Comparison of ENCODE assay signal across 8 cellular contexts in genomic region chr2:108786008-108786353, GRCh38. TPM values are rescaled to one million over a fixed set of nuclear protein-coding genes. Genes with fewer than 3 reads are reported as not detected.
A peak's percentile ranks its signal among the peaks of the same experiment; 100 is the strongest.
DNase-seq lines count a peak whose midpoint lies in the region; ATAC-seq lines count a peak whose summit lies in the region.

No MANE protein-coding gene starts in this region.

- H3K9me3 ChIP-seq in CD4-positive, CD25-positive, alpha-beta regulatory T cell (ENCODE audit: control insufficient read depth in 2 of 2, low read length in 2 of 2) = no peaks in the 10 kb centered on the region
- H3K9me3 ChIP-seq in Karpas-422 (ENCODE audit: low read length) = no peaks in the 10 kb centered on the region

- peak overlapping the region; percentile 83 for H3K27ac ChIP-seq in CD4-positive, CD25-positive, alpha-beta regulatory T cell (ENCODE audit: insufficient read depth, low read length, poor library complexity, severe bottlenecking)
- peak overlapping the region; percentile 81 for H3K27ac ChIP-seq in Karpas-422 (ENCODE audit: low read length)
- peak overlapping the region; percentile 60 for H3K27ac ChIP-seq in cingulate gyrus (ENCODE audit: low read depth, low read length)

- peak overlapping the region; percentile 68 for H3K4me3 ChIP-seq in CD4-positive, CD25-positive, alpha-beta regulatory T cell (ENCODE audit: low read depth, low read length)
- peak overlapping the region; percentile 83 for H3K4me3 ChIP-seq in Karpas-422 (ENCODE audit: low read length)

- peaks cover 23% of the 10 kb centered on the region for H3K36me3 Mint-ChIP-seq in CD4-positive, CD25-positive, alpha-beta regulatory T cell
- H3K36me3 Mint-ChIP-seq in natural killer cell treated with Interleukin-12 subunit alpha and Interleukin-12 subunit beta and Interleukin-15 and Interleukin-18, amount 100 ng/mL, for 72 hours = peaks cover 18% of the 10 kb centered on the region

- DNase-seq in CD4-positive, CD25-positive, alpha-beta regulatory T cell = no peak
- DNase-seq in Karpas-422 = no peak
- no peak for DNase-seq in natural killer cell treated with Interleukin-12 subunit alpha and Interleukin-12 subunit beta and Interleukin-15 and Interleukin-18, amount 100 ng/mL, for 72 hours (ENCODE audit: low spot score)
- no peak for DNase-seq in hepatic stellate cell (ENCODE audit: low spot score)
- DNase-seq in epidermal melanocyte (ENCODE audit: insufficient read length, low spot score) = no peak
- DNase-seq in iPS-NIHi7 (ENCODE audit: extremely low spot score) = no peak
- DNase-seq in NCI-H187 treated with DMSO at 0.1 percent for 48 hours (lab: John Stamatoyannopoulos, UW) = no peak

- H3K36me3 ChIP-seq in CD4-positive, CD25-positive, alpha-beta regulatory T cell (ENCODE audit: control insufficient read depth, insufficient read depth, low read length) = peaks cover 25% of the 10 kb centered on the region
- peaks cover 40% of the 10 kb centered on the region; the same call in 1 of the 2 replicates for H3K36me3 ChIP-seq in Karpas-422 (ENCODE audit: insufficient read depth, low read length)

- H3K27ac Mint-ChIP-seq in CD4-positive, CD25-positive, alpha-beta regulatory T cell = peak overlapping the region; percentile 88 to 99 (median 94)
- peak overlapping the region; percentile 60 to 82 for H3K27ac Mint-ChIP-seq in natural killer cell treated with Interleukin-12 subunit alpha and Interleukin-12 subunit beta and Interleukin-15 and Interleukin-18, amount 100 ng/mL, for 72 hours

- no peaks in the 10 kb centered on the region for H3K9me3 Mint-ChIP-seq in CD4-positive, CD25-positive, alpha-beta regulatory T cell
- no peaks in the 10 kb centered on the region for H3K9me3 Mint-ChIP-seq in natural killer cell treated with Interleukin-12 subunit alpha and Interleukin-12 subunit beta and Interleukin-15 and Interleukin-18, amount 100 ng/mL, for 72 hours

- H4K20me1 ChIP-seq in Karpas-422 (ENCODE audit: insufficient read depth, low read depth, low read length) = no peaks in the 10 kb centered on the region

- H2AFZ ChIP-seq in Karpas-422 (ENCODE audit: low read length) = 0 out of 2 replicates have a peak overlapping the region, but pooled peaks have one; percentile 76

- H3K4me3 Mint-ChIP-seq in CD4-positive, CD25-positive, alpha-beta regulatory T cell = peak overlapping the region; percentile 93 to 99 (median 97)
- peak overlapping the region; percentile 89 for H3K4me3 Mint-ChIP-seq in natural killer cell treated with Interleukin-12 subunit alpha and Interleukin-12 subunit beta and Interleukin-15 and Interleukin-18, amount 100 ng/mL, for 72 hours

- H3K4me1 ChIP-seq in CD4-positive, CD25-positive, alpha-beta regulatory T cell (ENCODE audit: control insufficient read depth, insufficient read depth, low read length, poor library complexity, severe bottlenecking) = peaks cover 13% of the 10 kb centered on the region
- H3K4me1 ChIP-seq in Karpas-422 (ENCODE audit: low read length) = peaks cover 40% of the 10 kb centered on the region

- H3K27me3 Mint-ChIP-seq in CD4-positive, CD25-positive, alpha-beta regulatory T cell = no peaks in the 10 kb centered on the region
- no peaks in the 10 kb centered on the region for H3K27me3 Mint-ChIP-seq in natural killer cell treated with Interleukin-12 subunit alpha and Interleukin-12 subunit beta and Interleukin-15 and Interleukin-18, amount 100 ng/mL, for 72 hours

- H3K9me2 ChIP-seq in Karpas-422 (replicated peaks; ENCODE audit: insufficient read depth, low read length) = no peaks in the 10 kb centered on the region

- peak overlapping the region; percentile 99 for H3K4me2 ChIP-seq in Karpas-422 (ENCODE audit: low read depth, low read length, poor library complexity, severe bottlenecking)

- H3K27me3 ChIP-seq in CD4-positive, CD25-positive, alpha-beta regulatory T cell (ENCODE audit: control insufficient read depth, insufficient read depth, low read length) = no peaks in the 10 kb centered on the region
- H3K27me3 ChIP-seq in Karpas-422 (ENCODE audit: low read length) = no peaks in the 10 kb centered on the region

- peak overlapping the region; percentile 91 for H3K9ac ChIP-seq in Karpas-422 (ENCODE audit: low read length)

- ATAC-seq in CD4-positive, CD25-positive, alpha-beta regulatory T cell (ENCODE audit: low read depth in 2 of 2) = no peak
- ATAC-seq in natural killer cell treated with Interleukin-12 subunit alpha and Interleukin-12 subunit beta and Interleukin-15 and Interleukin-18, amount 100 ng/mL, for 72 hours = no peak

- peaks cover 37% of the 10 kb centered on the region for H3K79me2 ChIP-seq in Karpas-422 (ENCODE audit: low read length)

- H3K4me1 Mint-ChIP-seq in CD4-positive, CD25-positive, alpha-beta regulatory T cell = peaks cover 10 to 27% (median 15%) of the 10 kb centered on the region in 4 donors
- H3K4me1 Mint-ChIP-seq in natural killer cell treated with Interleukin-12 subunit alpha and Interleukin-12 subunit beta and Interleukin-15 and Interleukin-18, amount 100 ng/mL, for 72 hours (ENCODE audit: low read depth in 2 of 2) = peaks cover 8 to 13% of the 10 kb centered on the region in 2 donors

RNA-seq across cellular contexts. Expression of gene CCDC138, which starts 0.6 kb away (rescaled TPM):
- total RNA-seq in CD4-positive, CD25-positive, alpha-beta regulatory T cell = 6.5 TPM
- 1 to 10 TPM; 4.5 to 6.9 (median 4.9) TPM for polyA plus RNA-seq in CD4-positive, CD25-positive, alpha-beta regulatory T cell
- 12.1 and 15.3 TPM in 2 replicates for total RNA-seq in Karpas-422 (2014; rRNA removed; shearing (Covaris generic); ENCODE audit: low replicate concordance)
- 10 to 100 TPM in 1 of 2 donors, 1 to 10 TPM in 1; 7.7 to 15.8 TPM for total RNA-seq in natural killer cell treated with Interleukin-12 subunit alpha and Interleukin-12 subunit beta and Interleukin-15 and Interleukin-18, amount 100 ng/mL, for 72 hours
